In genomic region chr2:61853086-61853847, GRCh38 we compare ENCODE assay signal across 8 cellular contexts. TPM values are rescaled to one million over a fixed set of nuclear protein-coding genes. Genes with fewer than 3 reads are reported as not detected.
DNase-seq lines count a peak whose midpoint lies in the region; ATAC-seq, FAIRE-seq and TF ChIP-seq lines count a peak whose summit lies in the region.

No MANE protein-coding gene starts in this region.

- H3K56ac ChIP-seq in H1 (replicated peaks; ENCODE audit: insufficient read length, low read depth, low read length) (peak overlapping the region; percentile 89), mesendoderm (ENCODE audit: low read length) (peak overlapping the region; percentile 90)

- H3K18ac ChIP-seq in H1 (ENCODE audit: extremely low read depth, low read length), result peak overlapping the region; percentile 97
- peak overlapping the region; percentile 72 for H3K18ac ChIP-seq in mesendoderm (ENCODE audit: low read length)

- no peak for TF ChIP-seq EP300 in H1 (IDR thresholded peaks at IDR 0.05; ENCODE audit: borderline replicate concordance in 1 of 2, low read depth in 2 of 2, low read length in 2 of 2)

- H2BK5ac ChIP-seq in H1 (ENCODE audit: low read depth, low read length) (peak overlapping the region; percentile 96; the same call in 1 of the 2 replicates), mesendoderm (ENCODE audit: low read length) (no peak overlapping the region)

- H4K5ac ChIP-seq in H1 (ENCODE audit: insufficient read length, low read depth, low read length), result peak overlapping the region; percentile 95
- no peak overlapping the region for H4K5ac ChIP-seq in mesendoderm (ENCODE audit: low read length)

- H4K8ac ChIP-seq in H1 (ENCODE audit: extremely low read depth, insufficient read depth, low read length), result peak overlapping the region; percentile 88; the same call in 1 of the 2 replicates
- no peak overlapping the region for H4K8ac ChIP-seq in mesendoderm (ENCODE audit: low read depth, low read length)

- H3K4me3 ChIP-seq in HL-60 (replicated peaks; ENCODE audit: insufficient read depth, low read length) (peak overlapping the region; percentile 96), RWPE2 (ENCODE audit: severe bottlenecking) (peak overlapping the region; percentile 65), H1 (ENCODE audit: extremely low read depth in 1 of 4, insufficient read depth in 2 of 4, low read depth in 3 of 4, low read length in 4 of 4) (peak overlapping the region; percentile 55 to 92 (median 90)), mesendoderm (ENCODE audit: low read length) (peak overlapping the region; percentile 50), upper lobe of right lung (peak overlapping the region; percentile 75)

- H3K14ac ChIP-seq in H1 (ENCODE audit: insufficient read length), result no peak overlapping the region

- H3K27ac ChIP-seq in HL-60 (replicated peaks) (peak overlapping the region; percentile 73), RWPE2 (ENCODE audit: poor library complexity, severe bottlenecking) (peak overlapping the region; percentile 57), H1 (ENCODE audit: low read depth, low read length) (peak overlapping the region; percentile 78; the same call in 1 of the 2 replicates), mesendoderm (ENCODE audit: low read depth, low read length) (no peak overlapping the region), upper lobe of right lung (peak overlapping the region; percentile 73)

- CTCF ChIA-PET in H1 (lab: Charles Lee; ENCODE audit: partially characterized antibody), result interaction anchor here (0.9 to 1.4 kb wide), 7 partner anchors 9 to 153 kb away, joined by 3 to 6 read pairs (median 3); no protein-coding TSS in a partner anchor

- FAIRE-seq in H1 (lab: Jason Lieb, UNC), result no peak

- ATAC-seq in GM21447 (IDR thresholded peaks at IDR 0.05; ENCODE audit: unreplicated experiment) (peak; percentile 54), RWPE2 (ENCODE audit: low read depth) (peak; percentile 79), upper lobe of right lung (peak; percentile 87)

- H3K79me1 ChIP-seq in H1 (ENCODE audit: low read depth, low read length) (no peaks in the 10 kb centered on the region), mesendoderm (ENCODE audit: low read length) (no peaks in the 10 kb centered on the region)

- no peaks in the 10 kb centered on the region for H3K27me3 ChIP-seq in HL-60 (ENCODE audit: insufficient read depth, poor library complexity, severe bottlenecking)
- H3K27me3 ChIP-seq in RWPE2 (ENCODE audit: insufficient read depth, poor library complexity, severe bottlenecking), result no peaks in the 10 kb centered on the region
- no peaks in the 10 kb centered on the region for H3K27me3 ChIP-seq in H1 (replicated peaks in 1 of 4; ENCODE audit: control insufficient read depth in 3 of 4, extremely low read depth in 1 of 4, insufficient read depth in 3 of 4, low read length in 3 of 4)
- H3K27me3 ChIP-seq in mesendoderm (ENCODE audit: insufficient read depth, low read length, poor library complexity), result no peaks in the 10 kb centered on the region
- H3K27me3 ChIP-seq in upper lobe of right lung, result no peaks in the 10 kb centered on the region

- H3K9ac ChIP-seq in H1 (replicated peaks in 1 of 4; ENCODE audit: extremely low read depth in 1 of 4, low read depth in 3 of 4, low read length in 3 of 4) (peak overlapping the region; percentile 49 to 86 (median 70)), mesendoderm (ENCODE audit: low read length) (peak overlapping the region; percentile 67)

- H4K91ac ChIP-seq in H1 (replicated peaks; ENCODE audit: insufficient read length, low read length), result no peak overlapping the region

- no peak for TF ChIP-seq RAD21 in H1 (IDR thresholded peaks at IDR 0.05 in 1 of 2, conservative IDR thresholded peaks at IDR 0.05 in 1 of 2; ENCODE audit: low read depth in 2 of 2, low read length in 2 of 2)

- TF ChIP-seq POLR2A in H1 (IDR thresholded peaks at IDR 0.05; ENCODE audit: control extremely low read depth in 1 of 2, low read depth in 2 of 2, low read length in 2 of 2), result no peak

- H3K36me3 ChIP-seq in RWPE2 (ENCODE audit: low read depth), result no peaks in the 10 kb centered on the region
- H3K36me3 ChIP-seq in H1 (ENCODE audit: control insufficient read depth in 2 of 4, insufficient read depth in 4 of 4, low read length in 3 of 4), result no peaks in the 10 kb centered on the region
- no peaks in the 10 kb centered on the region for H3K36me3 ChIP-seq in mesendoderm (ENCODE audit: control insufficient read depth, insufficient read depth, low read length)
- no peaks in the 10 kb centered on the region for H3K36me3 ChIP-seq in upper lobe of right lung

- 49% methylated on average over 26 of the region's 26 CpGs; no CpG with 5 or more reads in 1 of the 2 experiments for WGBS in H1 (ENCODE audit: extremely low coverage in 1 of 2, insufficient coverage in 1 of 2, insufficient read length in 1 of 2, insufficient replicate concordance in 2 of 2, low coverage in 1 of 2, low lambda C conversion rate in 2 of 2, missing lambda C conversion rate in 1 of 2), 2 experiments
- WGBS in mesendoderm (ENCODE audit: extremely low coverage, insufficient coverage, low lambda C conversion rate), result no CpG with 5 or more reads among the region's 26 CpGs

- peak; percentile 42 for DNase-seq in SKM-1 (lab: John Stamatoyannopoulos, UW; ENCODE audit: unreplicated experiment)
- DNase-seq in SKM-1 treated with dmso at 0.1 percent for 144 hours (lab: John Stamatoyannopoulos, UW; ENCODE audit: unreplicated experiment), result no peak
- DNase-seq in HL-60 (ENCODE audit: low read depth in 1 of 2, low spot score in 1 of 2), result no peak
- no peak for DNase-seq in RWPE2 (ENCODE audit: low spot score)
- peak in 1 of 2 experiments; percentile 15 for DNase-seq in H1 (ENCODE audit: low read depth in 1 of 2, low spot score in 2 of 2)
- peak; percentile 5 for DNase-seq in mesendoderm
- peak; percentile 87 for DNase-seq in upper lobe of right lung

- intact Hi-C loops in upper lobe of right lung (cut with DNase I), result no loop called here

- TF ChIP-seq CTCF in HL-60 (IDR thresholded peaks at IDR 0.05; ENCODE audit: insufficient read depth, low read length) (no peak), RWPE2 (IDR thresholded peaks at IDR 0.05; ENCODE audit: poor library complexity, severe bottlenecking) (no peak), H1 (IDR thresholded peaks at IDR 0.05; ENCODE audit: control extremely low read depth in 1 of 3, insufficient read depth in 1 of 3, low read depth in 1 of 3, low read length in 3 of 3) (no peak), upper lobe of right lung (IDR thresholded peaks at IDR 0.05) (no peak)

- no peaks in the 10 kb centered on the region for H3K4me1 ChIP-seq in RWPE2 (ENCODE audit: insufficient read depth, poor library complexity, severe bottlenecking)
- peaks cover 0 to 3% (median 1%) of the 10 kb centered on the region in 4 experiments; a peak in 2 of 7 replicates for H3K4me1 ChIP-seq in H1 (replicated peaks in 1 of 4; ENCODE audit: control insufficient read depth in 3 of 4, insufficient read depth in 4 of 4, low read length in 3 of 4)
- H3K4me1 ChIP-seq in mesendoderm (ENCODE audit: control insufficient read depth, low read depth, low read length), result no peaks in the 10 kb centered on the region
- H3K4me1 ChIP-seq in upper lobe of right lung, result peaks cover 10% of the 10 kb centered on the region

- peak overlapping the region; percentile 71; the same call in 1 of the 2 replicates for H2BK12ac ChIP-seq in H1 (ENCODE audit: low read depth, low read length)

- H3K23me2 ChIP-seq in H1 (ENCODE audit: low read depth, low read length), result peaks cover 16% of the 10 kb centered on the region

- H4K20me1 ChIP-seq in H1 (replicated peaks in 1 of 2; ENCODE audit: control insufficient read depth in 1 of 2, insufficient read depth in 2 of 2, low read length in 2 of 2), result no peaks in the 10 kb centered on the region

- H3K23ac ChIP-seq in H1 (ENCODE audit: insufficient read length) (no peak overlapping the region), mesendoderm (ENCODE audit: low read length) (no peak overlapping the region)

- H3K4ac ChIP-seq in H1 (replicated peaks; ENCODE audit: insufficient read length, low read depth, low read length) (no peak overlapping the region), mesendoderm (ENCODE audit: low read depth, low read length) (peak overlapping the region; percentile 73)

- no peak overlapping the region for H2AK5ac ChIP-seq in H1 (ENCODE audit: low read depth, low read length)
- H2AK5ac ChIP-seq in mesendoderm (ENCODE audit: low read length), result no peak overlapping the region

- no peak overlapping the region for H2BK120ac ChIP-seq in H1 (replicated peaks; ENCODE audit: low read depth, low read length)
- H2BK120ac ChIP-seq in mesendoderm (ENCODE audit: low read depth, low read length), result no peak overlapping the region

- no peaks in the 10 kb centered on the region for H3K9me3 ChIP-seq in RWPE2 (ENCODE audit: severe bottlenecking)
- no peaks in the 10 kb centered on the region for H3K9me3 ChIP-seq in H1 (ENCODE audit: insufficient read depth in 2 of 2, low read depth in 1 of 2, low read length in 1 of 2)
- no peaks in the 10 kb centered on the region for H3K9me3 ChIP-seq in upper lobe of right lung

- peak overlapping the region; percentile 95 to 97 for H3K4me2 ChIP-seq in H1 (ENCODE audit: insufficient read depth in 1 of 2, low read depth in 2 of 2, low read length in 2 of 2)
- H3K4me2 ChIP-seq in mesendoderm (ENCODE audit: low read length), result peak overlapping the region; percentile 28

- POLR2A ChIA-PET in H1 (lab: Charles Lee; ENCODE audit: partially characterized antibody), result interaction anchor here (0.5 to 2.6 kb wide), 4 partner anchors 10 to 467 kb away, joined by 3 to 12 read pairs (median 3); no protein-coding TSS in a partner anchor

- H3K79me2 ChIP-seq in H1 (ENCODE audit: control insufficient read depth in 1 of 2, insufficient read depth in 2 of 2, low read length in 2 of 2), result no peaks in the 10 kb centered on the region
- no peaks in the 10 kb centered on the region for H3K79me2 ChIP-seq in mesendoderm (ENCODE audit: control insufficient read depth, insufficient read depth, low read length)

- peak overlapping the region; percentile 95; the same call in 1 of the 2 replicates for H2BK15ac ChIP-seq in H1 (ENCODE audit: low read length)
- no peak overlapping the region for H2BK15ac ChIP-seq in mesendoderm (replicated peaks; ENCODE audit: low read depth)

- H2BK20ac ChIP-seq in H1 (ENCODE audit: low read length), result 0 out of 2 replicates have a peak overlapping the region, but pooled peaks have one; percentile 25

- peak overlapping the region; percentile 73; the same call in 1 of the 2 replicates for H2AFZ ChIP-seq in H1 (ENCODE audit: low read length)

RNA-seq across cellular contexts. Expression of gene FAM161A, which starts 0.6 kb away (rescaled TPM):
- 9.7 and 10.2 TPM in 2 replicates for total RNA-seq in H1 (2021; fragmentation: NEBNext Ultra II Directional; extraction: Animal tissue kit (Norgen Biotek cat#: 25700))
- polyA plus RNA-seq in H1 (2011; rRNA removed), result 1.5 and 1.6 TPM in 2 replicates
- 3.2 TPM for polyA plus RNA-seq in H1 (2011; cell fraction: cytosol; rRNA removed)
- 1.7 TPM for polyA plus RNA-seq in H1 (2011; cell fraction: nucleus; rRNA removed)
- polyA plus RNA-seq in H1 (2012, experiment 1 of 2), result 4.0 to 9.9 TPM (median 5.9 TPM) in 4 replicates
- 0.30 TPM for polyA plus RNA-seq in H1 (2012, experiment 2 of 2)
- polyA plus RNA-seq in H1 (2013, experiment 1 of 2), result 11.8 TPM
- 10.9 TPM for polyA plus RNA-seq in H1 (2013, experiment 2 of 2)
- 1.8 and 3.3 TPM in 2 replicates for polyA minus RNA-seq in H1 (2011; rRNA and poly(A)+ RNA removed)
- 3.9 TPM for polyA minus RNA-seq in H1 (2011; cell fraction: cytosol; rRNA and poly(A)+ RNA removed)
- 4.6 TPM for polyA minus RNA-seq in H1 (2011; cell fraction: nucleus; rRNA and poly(A)+ RNA removed)
- 6.9 TPM for polyA plus RNA-seq in mesendoderm (2013, experiment 1 of 2)
- polyA plus RNA-seq in mesendoderm (2013, experiment 2 of 2), result 7.4 TPM
- 1.5 TPM for total RNA-seq in upper lobe of right lung

RNA-seq across cellular contexts. Expression of gene CCT4, which starts 35.2 kb away (rescaled TPM):
- total RNA-seq in H1 (2021; fragmentation: NEBNext Ultra II Directional; extraction: Animal tissue kit (Norgen Biotek cat#: 25700)), result 342 and 359 TPM in 2 replicates
- 86.7 and 129 TPM in 2 replicates for polyA plus RNA-seq in H1 (2011; rRNA removed)
- 162 TPM for polyA plus RNA-seq in H1 (2011; cell fraction: cytosol; rRNA removed)
- polyA plus RNA-seq in H1 (2011; cell fraction: nucleus; rRNA removed), result 79.4 TPM
- polyA plus RNA-seq in H1 (2012, experiment 1 of 2), result 225 to 315 TPM (median 237 TPM) in 4 replicates
- polyA plus RNA-seq in H1 (2012, experiment 2 of 2), result 85.1 TPM
- 254 TPM for polyA plus RNA-seq in H1 (2013, experiment 1 of 2)
- 246 TPM for polyA plus RNA-seq in H1 (2013, experiment 2 of 2)
- polyA minus RNA-seq in H1 (2011; rRNA and poly(A)+ RNA removed), result 149 and 156 TPM in 2 replicates
- 140 TPM for polyA minus RNA-seq in H1 (2011; cell fraction: cytosol; rRNA and poly(A)+ RNA removed)
- polyA minus RNA-seq in H1 (2011; cell fraction: nucleus; rRNA and poly(A)+ RNA removed), result 110 TPM
- 289 TPM for polyA plus RNA-seq in mesendoderm (2013, experiment 1 of 2)
- 282 TPM for polyA plus RNA-seq in mesendoderm (2013, experiment 2 of 2)
- total RNA-seq in upper lobe of right lung, result 88.2 TPM

RNA-seq across cellular contexts. Expression of gene COMMD1, which starts 52.2 kb away (rescaled TPM):
- total RNA-seq in H1 (2021; fragmentation: NEBNext Ultra II Directional; extraction: Animal tissue kit (Norgen Biotek cat#: 25700)), result 23.5 and 27.8 TPM in 2 replicates
- polyA plus RNA-seq in H1 (2011; rRNA removed), result 28.3 and 32.0 TPM in 2 replicates
- polyA plus RNA-seq in H1 (2011; cell fraction: cytosol; rRNA removed), result 26.2 TPM
- 13.8 TPM for polyA plus RNA-seq in H1 (2011; cell fraction: nucleus; rRNA removed)
- 29.1 to 43.4 TPM (median 38.1 TPM) in 4 replicates for polyA plus RNA-seq in H1 (2012, experiment 1 of 2)
- polyA plus RNA-seq in H1 (2012, experiment 2 of 2), result 86.7 TPM
- 30.4 TPM for polyA plus RNA-seq in H1 (2013, experiment 1 of 2)
- 33.5 TPM for polyA plus RNA-seq in H1 (2013, experiment 2 of 2)
- polyA minus RNA-seq in H1 (2011; rRNA and poly(A)+ RNA removed), result 14.3 and 14.4 TPM in 2 replicates
- polyA minus RNA-seq in H1 (2011; cell fraction: cytosol; rRNA and poly(A)+ RNA removed), result 5.8 TPM
- 16.6 TPM for polyA minus RNA-seq in H1 (2011; cell fraction: nucleus; rRNA and poly(A)+ RNA removed)
- polyA plus RNA-seq in mesendoderm (2013, experiment 1 of 2), result 44.7 TPM
- polyA plus RNA-seq in mesendoderm (2013, experiment 2 of 2), result 42.2 TPM
- total RNA-seq in upper lobe of right lung, result 30.3 TPM

Comparison
In these comparisons a context has a peak if more than half of its experiments do, and no peak if none do; other contexts are left out.
1. DNase-seq: peak in SKM-1 (single experiment), mesendoderm (single experiment) and upper lobe of right lung (single experiment); none in SKM-1 treated with dmso at 0.1 percent for 144 hours (single experiment), HL-60 (0 of 2) and RWPE2 (single experiment).
2. Peak in every context shown above with its lines, with median percentiles within 50 percentile points of each other: ATAC-seq and H3K4me3 ChIP-seq.